Comparison of ENCODE assay signal across 28 cellular contexts in genomic region chr1:115458426-115459114, GRCh38.
A peak's percentile ranks its signal among the peaks of the same experiment; 100 is the strongest.
DNase-seq lines count a peak whose midpoint lies in the region; ATAC-seq and TF ChIP-seq lines count a peak whose summit lies in the region.
"Had no signal": no experiment of that assay in that cellular context is flagged by ENCODE, and none has a peak within 500 bp of the region (broad histone marks: within the 10 kb centered on the region; RNA-seq: fewer than 3 reads in every experiment).

No MANE protein-coding gene starts in this region.

- no peak overlapping the region for H2BK120ac ChIP-seq in H9 (ENCODE audit: low read depth, low read length, poor library complexity, severe bottlenecking)

- no peak overlapping the region for H3K4me3 Mint-ChIP-seq in H9
- H3K4me3 Mint-ChIP-seq: activated T-cell treated with anti-CD3 and anti-CD28 coated beads, Interleukin-2, amount 50 U/mL, for 72 hours; B cell; natural killer cell treated with Interleukin-12 subunit alpha and Interleukin-12 subunit beta and Interleukin-15 and Interleukin-18, amount 100 ng/mL, for 72 hours had no signal

- no peak overlapping the region for H3K18ac ChIP-seq in H9 (ENCODE audit: insufficient read length, low read depth, low read length)

- peak; percentile 47 for ATAC-seq in PC-3
- ATAC-seq: activated T-cell treated with anti-CD3 and anti-CD28 coated beads, Interleukin-2, amount 50 U/mL, for 72 hours; body of pancreas; GM12878; heart right ventricle; lower lobe of right lung; mucosa of descending colon; natural killer cell treated with Interleukin-12 subunit alpha and Interleukin-12 subunit beta and Interleukin-15 and Interleukin-18, amount 100 ng/mL, for 72 hours had no signal

- H4K5ac ChIP-seq in H9 (ENCODE audit: insufficient read length, low read depth, low read length): no peak overlapping the region

- BruUV-seq in PC-3 (replicated peaks; lab: Mats Ljungman, UMichigan): no TSS peak

- H3K23me2 ChIP-seq in H9 (ENCODE audit: insufficient read length, low read depth, low read length, poor library complexity, severe bottlenecking): no peaks in the 10 kb centered on the region

- H2AFZ ChIP-seq in PC-3 (ENCODE audit: low read length) (peak overlapping the region; percentile 31; the same call in 1 of the 2 replicates), H9 (ENCODE audit: low read length) (no peak overlapping the region)

- no peak overlapping the region for H2AK5ac ChIP-seq in H9 (ENCODE audit: insufficient read length, low read length)

- TF ChIP-seq CTCF in PC-3 (conservative IDR thresholded peaks at IDR 0.05; ENCODE audit: low read depth, low read length) (no peak), H9 (conservative IDR thresholded peaks at IDR 0.05) (no peak), BE2C (IDR thresholded peaks at IDR 0.05; ENCODE audit: low read depth, low read length) (no peak)

- H3K36me3 ChIP-seq in PC-3 (ENCODE audit: low read depth, low read length): no peaks in the 10 kb centered on the region
- no peaks in the 10 kb centered on the region for H3K36me3 ChIP-seq in BE2C
- H3K36me3 ChIP-seq: adrenal gland, esophagus squamous epithelium, heart right ventricle, lower lobe of right lung, stomach, thyroid gland had no signal

- no peak overlapping the region for H2BK12ac ChIP-seq in H9 (ENCODE audit: insufficient read length, low read depth, low read length)

- intact Hi-C loops in PC-3 (cut with micrococcal nuclease): no loop called here

- no peaks in the 10 kb centered on the region for H3K27me3 ChIP-seq in PC-3 (ENCODE audit: low read length)
- H3K27me3 ChIP-seq in H9 (ENCODE audit: insufficient read depth, low read length): no peaks in the 10 kb centered on the region
- no peaks in the 10 kb centered on the region for H3K27me3 ChIP-seq in BE2C
- H3K27me3 ChIP-seq: adrenal gland, body of pancreas, heart right ventricle, stomach, thyroid gland had no signal

- H3K9me3 ChIP-seq in PC-3 (ENCODE audit: low read length): no peaks in the 10 kb centered on the region
- H3K9me3 ChIP-seq in H9 (ENCODE audit: control insufficient read depth, low read depth, low read length): no peaks in the 10 kb centered on the region
- H3K9me3 ChIP-seq in BE2C: no peaks in the 10 kb centered on the region
- H3K9me3 ChIP-seq: adrenal gland, body of pancreas, esophagus squamous epithelium, heart right ventricle, lower lobe of right lung, mucosa of descending colon, stomach, thyroid gland had no signal

- no peak overlapping the region for H2BK15ac ChIP-seq in H9 (ENCODE audit: low read depth, low read length)

- no peaks in the 10 kb centered on the region; a peak in 1 of 7 replicates for H3K36me3 Mint-ChIP-seq in H9 (ENCODE audit: insufficient read depth in 1 of 3, low read depth in 3 of 3)
- H3K36me3 Mint-ChIP-seq: natural killer cell treated with Interleukin-12 subunit alpha and Interleukin-12 subunit beta and Interleukin-15 and Interleukin-18, amount 100 ng/mL, for 72 hours had no signal

- H3K56ac ChIP-seq in H9 (ENCODE audit: insufficient read length, low read depth, low read length): no peak overlapping the region

- no peaks in the 10 kb centered on the region for H3F3A ChIP-seq in PC-3 (ENCODE audit: low read length, unreplicated experiment)

- WGBS in H9 (ENCODE audit: extremely low coverage, insufficient read length, low lambda C conversion rate): no CpG with 5 or more reads among the region's 7 CpGs

- no peak overlapping the region for H3K14ac ChIP-seq in H9 (ENCODE audit: insufficient read depth, low read length)

- no peak overlapping the region for H2BK5ac ChIP-seq in H9 (ENCODE audit: insufficient read length, low read length)

- no peak overlapping the region for H4K8ac ChIP-seq in H9 (replicated peaks; ENCODE audit: insufficient read length, low read depth, low read length)

- no peak overlapping the region for H3T11ph ChIP-seq in H9 (ENCODE audit: low read length)

- no peaks in the 10 kb centered on the region for H3K4me1 Mint-ChIP-seq in H9
- H3K4me1 Mint-ChIP-seq: B cell had no signal

- no peak overlapping the region for H3K4ac ChIP-seq in H9 (ENCODE audit: low read depth, low read length)

- H3K4me3 ChIP-seq in PC-3 (ENCODE audit: low read length) (no peak overlapping the region), BE2C (ENCODE audit: low read depth, low read length) (no peak overlapping the region)
- H3K4me3 ChIP-seq: adrenal gland, body of pancreas, esophagus squamous epithelium, GM12878, heart right ventricle, lower lobe of right lung, mucosa of descending colon, stomach, thyroid gland had no signal

- no peak overlapping the region for H4K91ac ChIP-seq in H9 (ENCODE audit: insufficient read length, low read depth, low read length)

- peaks cover 36% of the 10 kb centered on the region for H3K4me1 ChIP-seq in PC-3 (ENCODE audit: insufficient read depth, low read length)
- no peaks in the 10 kb centered on the region for H3K4me1 ChIP-seq in H9 (ENCODE audit: insufficient read depth, low read length)
- no peaks in the 10 kb centered on the region for H3K4me1 ChIP-seq in BE2C
- H3K4me1 ChIP-seq: adrenal gland, lower lobe of right lung had no signal

- peak overlapping the region; percentile 61 for H3K4me2 ChIP-seq in PC-3 (ENCODE audit: low read length)
- no peak overlapping the region for H3K4me2 ChIP-seq in H9 (ENCODE audit: insufficient read depth, insufficient read length, low read length)

- H3K27me3 Mint-ChIP-seq in H9 (ENCODE audit: low read depth): peaks cover 1% of the 10 kb centered on the region; the same call in 1 of the 2 replicates
- H3K27me3 Mint-ChIP-seq: B cell had no signal

- H3K79me2 ChIP-seq in PC-3 (ENCODE audit: low read length): no peaks in the 10 kb centered on the region
- no peaks in the 10 kb centered on the region for H3K79me2 ChIP-seq in H9 (ENCODE audit: insufficient read depth, low read length)

- H4K20me1 ChIP-seq in PC-3 (ENCODE audit: low read length): no peaks in the 10 kb centered on the region
- peaks cover 2% of the 10 kb centered on the region for H4K20me1 ChIP-seq in H9 (ENCODE audit: control insufficient read depth, insufficient read depth, insufficient read length)

- H3K9ac ChIP-seq in PC-3 (ENCODE audit: low read length) (no peak overlapping the region), H9 (ENCODE audit: extremely low read depth, insufficient read length, low read length) (no peak overlapping the region)

- H2BK20ac ChIP-seq in H9 (ENCODE audit: low read depth, low read length, poor library complexity, severe bottlenecking): no peak overlapping the region

- no peaks in the 10 kb centered on the region for H3K79me1 ChIP-seq in H9 (ENCODE audit: insufficient read depth, low read depth, low read length, poor library complexity, severe bottlenecking)

- H3K27ac ChIP-seq in PC-3 (ENCODE audit: low read length) (peak overlapping the region; percentile 57), H9 (ENCODE audit: insufficient read length, low read depth, low read length) (no peak overlapping the region)
- H3K27ac ChIP-seq: adrenal gland, body of pancreas, esophagus squamous epithelium, heart right ventricle, lower lobe of right lung, stomach, thyroid gland had no signal

- no peaks in the 10 kb centered on the region for H3K9me2 ChIP-seq in PC-3 (replicated peaks; ENCODE audit: low read length)

- peak; percentile 69 for DNase-seq in NCI-H748 (lab: John Stamatoyannopoulos, UW; ENCODE audit: unreplicated experiment)
- DNase-seq in NCI-H748 treated with DMSO at 0.1 percent for 48 hours (lab: John Stamatoyannopoulos, UW): no peak
- peak; percentile 45 for DNase-seq in NCI-H1436 treated with DMSO at 0.1 percent for 48 hours (lab: John Stamatoyannopoulos, UW)
- DNase-seq in PC-3: peak; percentile 84
- DNase-seq in GOT3 (lab: John Stamatoyannopoulos, UW): no peak
- no peak for DNase-seq in H9
- no peak for DNase-seq in BE2C
- DNase-seq in NCI-H2227 treated with DMSO at 0.1 percent for 48 hours (lab: John Stamatoyannopoulos, UW): no peak
- DNase-seq: activated CD4-positive, CD25-positive, alpha-beta regulatory T cell; activated naive CD4-positive, alpha-beta T cell treated with Interleukin-2 at 50 U/mL for 16 hours; activated T-cell treated with anti-CD3 and anti-CD28 coated beads, Interleukin-2, amount 50 U/mL, for 72 hours; adrenal gland; body of pancreas; dermis blood vessel endothelial cell; esophagus squamous epithelium; foreskin melanocyte; heart right ventricle; lower lobe of right lung; mucosa of descending colon; NCI-H187 treated with DMSO at 0.1 percent for 48 hours; retina; RPMI8226; small intestine; stomach; thyroid gland had no signal

- H3K27ac Mint-ChIP-seq in H9: no peak overlapping the region; a peak in 1 of 7 replicates
- H3K27ac Mint-ChIP-seq: activated T-cell treated with anti-CD3 and anti-CD28 coated beads, Interleukin-2, amount 50 U/mL, for 72 hours; B cell; natural killer cell treated with Interleukin-12 subunit alpha and Interleukin-12 subunit beta and Interleukin-15 and Interleukin-18, amount 100 ng/mL, for 72 hours had no signal

- H3K23ac ChIP-seq in H9 (ENCODE audit: insufficient read length, low read depth, low read length): no peak overlapping the region

- CTCF ChIA-PET in PC-3 (lab: Charles Lee): interaction anchor here (0.6 kb wide), 1 partner anchor 315 kb away, joined by 3 read pairs; no protein-coding TSS in a partner anchor

- H3K9me3 Mint-ChIP-seq in H9: no peaks in the 10 kb centered on the region
- H3K9me3 Mint-ChIP-seq: activated T-cell treated with anti-CD3 and anti-CD28 coated beads, Interleukin-2, amount 50 U/mL, for 72 hours; natural killer cell treated with Interleukin-12 subunit alpha and Interleukin-12 subunit beta and Interleukin-15 and Interleukin-18, amount 100 ng/mL, for 72 hours had no signal

- POLR2A ChIA-PET in PC-3 (lab: Charles Lee; ENCODE audit: unreplicated experiment): no interaction called here

Comparison
In these comparisons a context has a peak if more than half of its experiments do, and no peak if none do; other contexts are left out.
1. DNase-seq: peak in NCI-H748 (single experiment), NCI-H1436 treated with DMSO at 0.1 percent for 48 hours (single experiment) and PC-3 (single experiment); none in NCI-H748 treated with DMSO at 0.1 percent for 48 hours (single experiment), GOT3 (single experiment), H9 (single experiment), BE2C (single experiment) and NCI-H2227 treated with DMSO at 0.1 percent for 48 hours (single experiment).